35 cellular contexts compared by ENCODE assay signal in the genomic region with DNA sequence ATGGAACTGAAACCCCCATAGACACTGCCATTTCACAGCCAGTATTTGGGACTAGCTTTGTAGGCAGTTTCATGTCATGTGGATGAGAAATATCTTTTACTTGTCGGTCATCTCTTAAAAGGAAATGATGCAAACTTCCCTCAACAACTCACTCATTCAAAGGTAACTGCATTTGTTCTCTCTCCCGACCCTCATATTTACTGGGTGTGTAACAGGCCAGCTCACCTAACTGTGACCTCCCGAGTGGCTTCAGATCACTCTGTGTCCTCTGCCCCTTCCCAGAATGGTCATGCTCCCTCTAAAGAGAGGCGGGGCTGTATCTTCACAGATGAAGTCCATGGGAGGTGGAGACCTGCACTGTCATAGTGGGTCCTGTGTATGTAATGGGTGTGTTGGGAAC. TPM values are rescaled to one million over a fixed set of nuclear protein-coding genes. Genes with fewer than 3 reads are reported as not detected.
"Had no signal": no experiment of that assay in that cellular context is flagged by ENCODE, and none has a peak within 500 bp of the region (broad histone marks: within the 10 kb centered on the region; RNA-seq: fewer than 3 reads in every experiment).

No MANE protein-coding gene starts in this region.

- H3K27ac ChIP-seq: esophagus muscularis mucosa, foreskin keratinocyte, gastroesophageal sphincter, heart left ventricle, hepatocyte, ovary, psoas muscle, sigmoid colon, suprapubic skin, transverse colon, vagina had no signal

- H3K36me3 Mint-ChIP-seq: immature natural killer cell; naive thymus-derived CD8-positive, alpha-beta T cell had no signal

- DNase-seq: cerebellar nuclear complex; cortex of kidney; effector CD4-positive, alpha-beta T cell; foreskin keratinocyte; heart left ventricle; immature natural killer cell; kidney; mesendoderm; midbrain; naive thymus-derived CD8-positive, alpha-beta T cell; nephron progenitor cell; nucleus accumbens; ovary; posterior cingulate gyrus; psoas muscle; right cardiac atrium; sigmoid colon; stimulated activated CD4-positive, alpha-beta T cell treated with anti-CD3 and anti-CD28 coated beads, Interleukin-4, amount 100 ng/mL, for 4 hours; stimulated activated naive CD4-positive, alpha-beta T cell; stimulated activated naive CD8-positive, alpha-beta T cell treated with anti-CD3 and anti-CD28 coated beads, Interleukin-15, amount 100 ng/mL, for 72 hours; transverse colon had no signal

- H3K27ac Mint-ChIP-seq: immature natural killer cell; naive thymus-derived CD8-positive, alpha-beta T cell; nephron progenitor cell; stimulated activated naive CD8-positive, alpha-beta T cell treated with anti-CD3 and anti-CD28 coated beads, Interleukin-15, amount 100 ng/mL, for 72 hours had no signal

- H3K4me1 ChIP-seq: esophagus muscularis mucosa, foreskin keratinocyte, gastroesophageal sphincter, psoas muscle, sigmoid colon, suprapubic skin, transverse colon, vagina had no signal

- ATAC-seq: foreskin keratinocyte; gastroesophageal sphincter; heart left ventricle; left lobe of liver; naive thymus-derived CD8-positive, alpha-beta T cell; psoas muscle; right cardiac atrium; stimulated activated naive CD8-positive, alpha-beta T cell treated with anti-CD3 and anti-CD28 coated beads, Interleukin-15, amount 100 ng/mL, for 72 hours had no signal

- H3K4me1 Mint-ChIP-seq: immature natural killer cell; naive thymus-derived CD8-positive, alpha-beta T cell; stimulated activated naive CD8-positive, alpha-beta T cell treated with anti-CD3 and anti-CD28 coated beads, Interleukin-15, amount 100 ng/mL, for 72 hours had no signal

- H3K4me3 Mint-ChIP-seq: immature natural killer cell; naive thymus-derived CD8-positive, alpha-beta T cell; nephron progenitor cell; stimulated activated naive CD8-positive, alpha-beta T cell treated with anti-CD3 and anti-CD28 coated beads, Interleukin-15, amount 100 ng/mL, for 72 hours had no signal

- H3K4me2 ChIP-seq: hepatocyte had no signal

- H3K27me3 Mint-ChIP-seq: stimulated activated naive CD8-positive, alpha-beta T cell treated with anti-CD3 and anti-CD28 coated beads, Interleukin-15, amount 100 ng/mL, for 72 hours had no signal

- H3K9me3 Mint-ChIP-seq: immature natural killer cell; naive thymus-derived CD8-positive, alpha-beta T cell; nephron progenitor cell; stimulated activated naive CD8-positive, alpha-beta T cell treated with anti-CD3 and anti-CD28 coated beads, Interleukin-15, amount 100 ng/mL, for 72 hours had no signal

- H3K79me2 ChIP-seq: hepatocyte had no signal

- H3K9me3 ChIP-seq: esophagus muscularis mucosa, gastroesophageal sphincter, heart left ventricle, ovary, psoas muscle, sigmoid colon, suprapubic skin, transverse colon, vagina had no signal

- H2AFZ ChIP-seq: hepatocyte had no signal

- H3K27me3 ChIP-seq: esophagus muscularis mucosa, gastroesophageal sphincter, heart left ventricle, ovary, sigmoid colon, suprapubic skin, transverse colon, vagina had no signal

RNA-seq across cellular contexts. Expression of a gene that starts 14.7 kb away (rescaled TPM):
- total RNA-seq: dermis microvascular lymphatic vessel endothelial cell; endothelial cell of umbilical vein; epithelial cell of proximal tubule; esophagus muscularis mucosa; foreskin keratinocyte; gastroesophageal sphincter; heart left ventricle; hepatocyte; kidney; left lobe of liver; liver; lung microvascular endothelial cell; myocyte; naive thymus-derived CD8-positive, alpha-beta T cell; psoas muscle; renal cortical epithelial cell; right cardiac atrium; sigmoid colon; suprapubic skin; transverse colon; ureter; vagina had no signal
